Comparison of ENCODE assay signal across 2 cellular contexts in the genomic region with DNA sequence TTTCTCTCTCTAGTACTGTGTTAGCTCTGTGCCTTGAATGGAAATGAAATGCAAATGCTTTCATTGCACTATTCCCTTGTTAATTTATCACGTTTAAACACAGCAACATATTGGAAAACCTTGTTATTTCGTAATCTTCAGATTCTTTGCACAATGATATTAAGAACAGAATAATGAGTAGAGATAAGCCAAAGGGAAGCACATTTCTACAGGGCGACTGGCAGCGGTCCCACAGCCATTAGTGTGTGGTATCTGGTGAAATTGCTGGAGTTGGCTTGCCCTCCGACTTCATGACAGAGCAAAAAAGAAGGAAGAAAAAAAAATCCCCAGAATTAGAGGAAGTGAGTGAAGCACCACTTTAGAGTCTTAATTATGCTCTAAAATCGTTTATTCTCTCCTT.
TF ChIP-seq lines count a peak whose summit lies in the region.

No MANE protein-coding gene starts in this region.

TF ChIP-seq in liver, 16 proteins besides CTCF, POLR2A, EP300 and RAD21 (continued from another document):
- TF ChIP-seq ZBTB33 (IDR thresholded peaks at IDR 0.05) = no peak
- TF ChIP-seq, protein P1, sequence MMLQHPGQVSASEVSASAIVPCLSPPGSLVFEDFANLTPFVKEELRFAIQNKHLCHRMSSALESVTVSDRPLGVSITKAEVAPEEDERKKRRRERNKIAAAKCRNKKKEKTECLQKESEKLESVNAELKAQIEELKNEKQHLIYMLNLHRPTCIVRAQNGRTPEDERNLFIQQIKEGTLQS (IDR thresholded peaks at IDR 0.05) = no peak
- no peak for TF ChIP-seq YY1 (IDR thresholded peaks at IDR 0.05)
- TF ChIP-seq RXRA (IDR thresholded peaks at IDR 0.05) = no peak

TF ChIP-seq in HepG2, 621 proteins besides CTCF, POLR2A, EP300 and RAD21 (continued from another document):
- no peak for TF ChIP-seq STAG1 (CRISPR knock-in tag; IDR thresholded peaks at IDR 0.05)
- TF ChIP-seq YEATS2 (CRISPR knock-in tag; IDR thresholded peaks at IDR 0.05; ENCODE audit: borderline replicate concordance) = no peak
